Comparison of ENCODE assay signal across 11 cellular contexts in the genomic region with DNA sequence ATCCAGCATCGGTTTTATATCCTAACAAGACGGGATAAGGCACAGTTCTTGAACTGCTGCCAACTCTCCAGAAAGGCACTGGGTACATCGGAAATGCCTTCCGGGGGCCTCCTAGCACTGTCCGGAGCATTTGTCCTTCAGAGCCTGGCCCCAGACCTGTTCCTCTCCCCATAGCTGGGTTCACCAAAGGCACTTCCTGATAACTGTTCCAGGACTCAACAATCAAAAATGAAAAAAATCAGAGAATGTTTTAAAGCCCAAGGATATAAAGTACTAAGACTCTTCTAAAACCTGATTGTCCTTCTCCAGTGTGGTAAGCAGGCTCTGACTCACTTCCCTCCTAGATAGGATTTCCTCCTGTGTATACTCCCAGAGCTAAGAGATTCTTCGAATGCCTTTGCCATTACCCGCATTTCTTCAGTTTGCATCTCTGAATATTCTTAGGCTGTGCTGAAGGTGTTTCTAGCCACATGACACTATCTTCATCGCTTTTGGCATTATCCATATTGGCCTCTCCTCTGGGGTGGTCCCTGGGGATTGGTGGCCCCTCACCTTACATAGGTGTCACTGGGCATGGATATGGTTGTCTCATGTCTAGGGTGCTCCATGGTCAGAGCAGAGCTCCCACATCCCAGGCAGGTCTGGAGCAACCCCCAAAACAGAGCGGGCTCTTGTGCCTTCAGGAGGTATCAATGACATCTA.
DNase-seq lines count a peak whose midpoint lies in the region; ATAC-seq and TF ChIP-seq lines count a peak whose summit lies in the region.
"Had no signal": no experiment of that assay in that cellular context is flagged by ENCODE, and none has a peak within 500 bp of the region (broad histone marks: within the 10 kb centered on the region; RNA-seq: fewer than 3 reads in every experiment).

No MANE protein-coding gene starts in this region.

- H3K4me2 ChIP-seq in hepatocyte, result peak overlapping the region; percentile 42

- H2AFZ ChIP-seq in hepatocyte, result no peak overlapping the region

- no peak for TF ChIP-seq EP300 in ovary (IDR thresholded peaks at IDR 0.05)

- intact Hi-C loops in ovary (cut with DNase I), result loop anchor here in 1 of 4 donors (2.0 kb wide), 1 partner anchor 63 kb away; no protein-coding TSS in a partner anchor

- H3K4me1 ChIP-seq in hepatocyte (ENCODE audit: insufficient read depth), result peaks cover 9% of the 10 kb centered on the region
- peaks cover 10 to 12% of the 10 kb centered on the region in 2 donors for H3K4me1 ChIP-seq in thoracic aorta (ENCODE audit: control insufficient read depth in 1 of 2, low read depth in 2 of 2)
- H3K4me1 ChIP-seq in ovary (ENCODE audit: insufficient read depth), result no peaks in the 10 kb centered on the region

- H3K27me3 ChIP-seq in hepatocyte (no peaks in the 10 kb centered on the region), thoracic aorta (replicated peaks; ENCODE audit: insufficient read depth) (no peaks in the 10 kb centered on the region), ovary (no peaks in the 10 kb centered on the region)

- peak; percentile 10 for DNase-seq in DMS 273 (lab: John Stamatoyannopoulos, UW; ENCODE audit: unreplicated experiment)
- DNase-seq in DMS 273 treated with DMSO at 0.1 percent for 48 hours (lab: John Stamatoyannopoulos, UW), result no peak
- peak; percentile 89 for DNase-seq in amniotic stem cell (lab: John Stamatoyannopoulos, UW)
- DNase-seq in hepatocyte (ENCODE audit: low spot score), result peak; percentile 73
- no peak for DNase-seq in thoracic aorta (ENCODE audit: low spot score)
- no peak for DNase-seq in activated T-cell treated with anti-CD3 and anti-CD28 coated beads, Interleukin-2, amount 50 U/mL, for 48 hours
- no peak for DNase-seq in ovary
- DNase-seq in NCI-H1930 (lab: John Stamatoyannopoulos, UW), result no peak
- DNase-seq: activated T-cell treated with anti-CD3 and anti-CD28 coated beads, Interleukin-2, amount 50 U/mL, for 24 hours had no signal

- peak overlapping the region; percentile 54 for H3K27ac ChIP-seq in hepatocyte
- H3K27ac ChIP-seq in thoracic aorta, result peak overlapping the region in 1 of 2 donors; percentile 48
- no peak overlapping the region for H3K27ac ChIP-seq in ovary
- H3K27ac ChIP-seq: 22Rv1 had no signal

- 57% methylated on average over 9 of the region's 9 CpGs for WGBS in hepatocyte (ENCODE audit: low lambda C conversion rate, missing lambda C conversion rate)
- WGBS in ovary, 3 donors, result 21 to 27% (median 21%) methylated on average over 9 of the region's 9 CpGs

- no peaks in the 10 kb centered on the region for H3K79me2 ChIP-seq in hepatocyte

- no peaks in the 10 kb centered on the region for H3K36me3 ChIP-seq in hepatocyte (replicated peaks; ENCODE audit: insufficient read depth, low read depth)
- H3K36me3 ChIP-seq in thoracic aorta, result no peaks in the 10 kb centered on the region
- no peaks in the 10 kb centered on the region for H3K36me3 ChIP-seq in ovary

- peak; percentile 74 for ATAC-seq in thoracic aorta (ENCODE audit: insufficient number of reproducible peaks, low FRiP score, low read depth)
- ATAC-seq: natural killer cell treated with Interleukin-12 subunit alpha and Interleukin-12 subunit beta and Interleukin-15 and Interleukin-18, amount 100 ng/mL, for 72 hours had no signal

- H3K4me3 ChIP-seq in hepatocyte (no peak overlapping the region), thoracic aorta (peak overlapping the region; percentile 10), ovary (no peak overlapping the region)

- H3K9me3 ChIP-seq in hepatocyte (ENCODE audit: low read depth), result no peaks in the 10 kb centered on the region
- H3K9me3 ChIP-seq in thoracic aorta, result no peaks in the 10 kb centered on the region
- H3K9me3 ChIP-seq in ovary, result no peaks in the 10 kb centered on the region

- no peaks in the 10 kb centered on the region for H4K20me1 ChIP-seq in hepatocyte (ENCODE audit: insufficient read depth, poor library complexity, severe bottlenecking)

- no peak for TF ChIP-seq CTCF in hepatocyte (IDR thresholded peaks at IDR 0.05; ENCODE audit: poor library complexity)
- no peak for TF ChIP-seq CTCF in thoracic aorta (IDR thresholded peaks at IDR 0.05)
- TF ChIP-seq CTCF in ovary (IDR thresholded peaks at IDR 0.05), result no peak

- TF ChIP-seq POLR2A in ovary (IDR thresholded peaks at IDR 0.05), result no peak

- H3K9me2 ChIP-seq in hepatocyte (replicated peaks; ENCODE audit: insufficient read depth), result no peaks in the 10 kb centered on the region

Comparison
In these comparisons a context has a peak if more than half of its experiments do, and no peak if none do; other contexts are left out.
1. DNase-seq: peak in DMS 273 (single experiment), amniotic stem cell (single experiment) and hepatocyte (single experiment); none in DMS 273 treated with DMSO at 0.1 percent for 48 hours (single experiment), thoracic aorta (single experiment), activated T-cell treated with anti-CD3 and anti-CD28 coated beads, Interleukin-2, amount 50 U/mL, for 48 hours (0 of 2), ovary (0 of 5) and NCI-H1930 (0 of 2).